17 cellular contexts compared by ENCODE assay signal in genomic region chr7:16260236-16260728, GRCh38.
A peak's percentile ranks its signal among the peaks of the same experiment; 100 is the strongest.
DNase-seq lines count a peak whose midpoint lies in the region; ATAC-seq lines count a peak whose summit lies in the region.
"Had no signal": no experiment of that assay in that cellular context is flagged by ENCODE, and none has a peak within 500 bp of the region (broad histone marks: within the 10 kb centered on the region; RNA-seq: fewer than 3 reads in every experiment).

No MANE protein-coding gene starts in this region.

- no peaks in the 10 kb centered on the region for H3K36me3 Mint-ChIP-seq in T-helper 2 cell treated with Interferon-gamma antibody and Interleukin-4, amounts not matched to agents 5 μg/mL and 100 μg/mL, for 36 hours (ENCODE audit: low read depth)
- H3K36me3 Mint-ChIP-seq in effector memory CD8-positive, alpha-beta T cell (ENCODE audit: insufficient read depth), result no peaks in the 10 kb centered on the region

- H3K27me3 Mint-ChIP-seq in T-helper 2 cell treated with Interferon-gamma antibody and Interleukin-4, amounts not matched to agents 5 μg/mL and 100 μg/mL, for 36 hours (ENCODE audit: low read depth), result no peaks in the 10 kb centered on the region
- no peaks in the 10 kb centered on the region for H3K27me3 Mint-ChIP-seq in effector memory CD8-positive, alpha-beta T cell

- H3K4me1 Mint-ChIP-seq in T-helper 2 cell treated with Interferon-gamma antibody and Interleukin-4, amounts not matched to agents 5 μg/mL and 100 μg/mL, for 36 hours (ENCODE audit: low read depth), result peaks cover 10% of the 10 kb centered on the region
- H3K4me1 Mint-ChIP-seq in effector memory CD8-positive, alpha-beta T cell (ENCODE audit: low read depth in 2 of 2), result no peaks in the 10 kb centered on the region

- H3K4me3 Mint-ChIP-seq in T-helper 2 cell treated with Interferon-gamma antibody and Interleukin-4, amounts not matched to agents 5 μg/mL and 100 μg/mL, for 36 hours, result no peak overlapping the region
- H3K4me3 Mint-ChIP-seq in effector memory CD8-positive, alpha-beta T cell, result no peak overlapping the region

- peak; percentile 93 for ATAC-seq in GM18511 (IDR thresholded peaks at IDR 0.05; ENCODE audit: unreplicated experiment)
- peak; percentile 82 for ATAC-seq in GM21381 (IDR thresholded peaks at IDR 0.05; ENCODE audit: unreplicated experiment)
- peak; percentile 88 for ATAC-seq in HG03139 (IDR thresholded peaks at IDR 0.05; ENCODE audit: unreplicated experiment)
- ATAC-seq in HG03342 (IDR thresholded peaks at IDR 0.05; ENCODE audit: unreplicated experiment), result no peak
- no peak for ATAC-seq in GM18867 (IDR thresholded peaks at IDR 0.05; ENCODE audit: unreplicated experiment)
- no peak for ATAC-seq in effector memory CD8-positive, alpha-beta T cell (replicated peaks)
- ATAC-seq: left colon, sciatic nerve had no signal

- peak overlapping the region; percentile 45 for H3K27ac Mint-ChIP-seq in T-helper 2 cell treated with Interferon-gamma antibody and Interleukin-4, amounts not matched to agents 5 μg/mL and 100 μg/mL, for 36 hours
- H3K27ac Mint-ChIP-seq in effector memory CD8-positive, alpha-beta T cell, result no peak overlapping the region

- no peak for DNase-seq in T-helper 2 cell treated with Interferon-gamma antibody and Interleukin-4, amounts not matched to agents 5 μg/mL and 100 μg/mL, for 36 hours (ENCODE audit: low spot score)
- no peak for DNase-seq in hypothalamus (lab: John Stamatoyannopoulos, UW)
- DNase-seq in effector memory CD8-positive, alpha-beta T cell, result no peak
- DNase-seq: activated CD4-positive, alpha-beta T cell treated with anti-CD3 and anti-CD28 coated beads, Interleukin-2, amount 50 U/mL, for 4 hours; COR-L47; esophagus squamous epithelium; KBM-7; left colon; NCI-H1105 treated with DMSO at 0.1 percent for 48 hours; NCI-H446; tibial artery had no signal

- peaks cover 7% of the 10 kb centered on the region for H3K9me3 Mint-ChIP-seq in T-helper 2 cell treated with Interferon-gamma antibody and Interleukin-4, amounts not matched to agents 5 μg/mL and 100 μg/mL, for 36 hours
- H3K9me3 Mint-ChIP-seq in effector memory CD8-positive, alpha-beta T cell, result no peaks in the 10 kb centered on the region

Comparison
In these comparisons a context has a peak if more than half of its experiments do, and no peak if none do; other contexts are left out.
1. ATAC-seq: peak in GM18511 (single experiment), GM21381 (single experiment) and HG03139 (single experiment); none in HG03342 (single experiment), GM18867 (single experiment) and effector memory CD8-positive, alpha-beta T cell (single experiment).